7 cellular contexts compared by ENCODE assay signal in the genomic region with DNA sequence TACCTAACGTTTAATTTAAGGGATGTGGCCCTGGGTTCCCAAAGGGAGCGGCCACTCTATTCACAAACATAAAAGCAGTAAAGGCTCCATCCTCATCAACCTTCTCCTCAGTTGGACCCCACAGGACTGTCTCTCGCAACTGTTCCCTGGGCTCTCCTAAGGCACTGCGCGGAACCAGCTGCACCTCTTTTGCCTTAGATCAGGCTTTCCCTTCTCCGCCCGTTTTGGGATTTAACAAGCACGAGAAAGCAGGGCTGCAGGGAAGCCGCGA. TPM values are rescaled to one million over a fixed set of nuclear protein-coding genes. Genes with fewer than 3 reads are reported as not detected.
DNase-seq lines count a peak whose midpoint lies in the region; ATAC-seq, FAIRE-seq and TF ChIP-seq lines count a peak whose summit lies in the region.

No MANE protein-coding gene starts in this region.

- ATAC-seq in Panc1, result peak; percentile 14; the same call in 1 of the 2 replicates

- no peaks in the 10 kb centered on the region for H3K27me3 ChIP-seq in Panc1 (ENCODE audit: control insufficient read depth, insufficient read depth, low read length)
- no peaks in the 10 kb centered on the region for H3K27me3 ChIP-seq in neutrophil

- DNase-seq in H54 (ENCODE audit: insufficient read length, low spot score) (no peak), Panc1 (ENCODE audit: low read depth, low spot score) (no peak), epithelial cell of esophagus (ENCODE audit: low read depth) (peak; percentile 39), T1000 (lab: John Stamatoyannopoulos, UW) (no peak), H4 (ENCODE audit: low spot score) (no peak)
- no peak for DNase-seq in activated effector memory CD4-positive, alpha-beta T cell treated with anti-CD3 and anti-CD28 coated beads, Interleukin-2, amount 50 U/mL, for 16 hours

- H3K27ac ChIP-seq in Panc1 (ENCODE audit: low read length) (peak overlapping the region; percentile 92), neutrophil (peak overlapping the region; percentile 78)

- H3K4me3 ChIP-seq in Panc1 (ENCODE audit: low read depth in 2 of 2, low read length in 2 of 2) (peak overlapping the region; percentile 96 to 99), epithelial cell of esophagus (ENCODE audit: low read length) (peak overlapping the region; percentile 99), neutrophil (ENCODE audit: low read depth in 1 of 2, low read length in 1 of 2) (peak overlapping the region; percentile 94 to 97)

- no peak for FAIRE-seq in H54 (lab: Jason Lieb, UNC)

- H3K9me3 ChIP-seq in Panc1 (ENCODE audit: control insufficient read depth, insufficient read depth, low read depth, low read length) (no peaks in the 10 kb centered on the region), neutrophil (no peaks in the 10 kb centered on the region)

- H3K4me1 ChIP-seq in Panc1 (ENCODE audit: control insufficient read depth, insufficient read depth, low read length), result peaks cover 14% of the 10 kb centered on the region
- peaks cover 18% of the 10 kb centered on the region in 2 experiments for H3K4me1 ChIP-seq in neutrophil (ENCODE audit: control insufficient read depth in 1 of 2, insufficient read depth in 1 of 2, low read depth in 1 of 2, low read length in 1 of 2)

- intact Hi-C loops in Panc1 (cut with micrococcal nuclease; ENCODE audit: unreplicated experiment), result no loop called here

- TSS peak; percentile 81 for BruUV-seq in Panc1 (replicated peaks; lab: Mats Ljungman, UMichigan)

- no peak for TF ChIP-seq CTCF in Panc1 (IDR thresholded peaks at IDR 0.05)
- no peak for TF ChIP-seq CTCF in epithelial cell of esophagus (IDR thresholded peaks at IDR 0.05; ENCODE audit: insufficient read depth, low read depth, low read length, missing control alignments)
- no peak for TF ChIP-seq CTCF in neutrophil (IDR thresholded peaks at IDR 0.05)

- in situ Hi-C loops in Panc1 (cut with HindIII; ENCODE audit: low pct_unique_long_range_greater_than_20kb, low sequenced_read_pairs), result no loop called here

- CTCF ChIA-PET in Panc1 (lab: Charles Lee), result no interaction called here

- TF ChIP-seq POLR2A in H54 (IDR thresholded peaks at IDR 0.05; ENCODE audit: low read depth, low read length), result 0 out of 2 replicates have a peak, but pooled peaks have one; percentile 23

- H3K36me3 ChIP-seq in Panc1 (ENCODE audit: control insufficient read depth, insufficient read depth, low read length), result peaks cover 4% of the 10 kb centered on the region
- no peaks in the 10 kb centered on the region for H3K36me3 ChIP-seq in neutrophil

- POLR2A ChIA-PET in Panc1 (lab: Charles Lee), result interaction anchor here (0.9 kb wide), 1 partner anchor 14 kb away, joined by 3 read pairs; no protein-coding TSS in a partner anchor

RNA-seq across cellular contexts. Expression of a gene that starts 0.7 kb away (rescaled TPM):
- 79.5 TPM for total RNA-seq in Panc1 (2021; ENCODE audit: unreplicated experiment)
- polyA plus RNA-seq in Panc1 (2012; ENCODE audit: insufficient read length), result 66.5 TPM
- total RNA-seq in H4 (2014; rRNA removed; shearing (Covaris generic)), result 28.8 and 29.1 TPM in 2 replicates

RNA-seq across cellular contexts. Expression of a gene that starts 38.1 kb away (rescaled TPM):
- total RNA-seq in Panc1 (2021; ENCODE audit: unreplicated experiment), result not detected
- polyA plus RNA-seq in Panc1 (2012; ENCODE audit: insufficient read length), result not detected
- not detected in 2 replicates for total RNA-seq in H4 (2014; rRNA removed; shearing (Covaris generic))

RNA-seq across cellular contexts. Expression of a gene that starts 56.1 kb away (rescaled TPM):
- total RNA-seq in Panc1 (2021; ENCODE audit: unreplicated experiment), result 87.0 TPM
- polyA plus RNA-seq in Panc1 (2012; ENCODE audit: insufficient read length), result 35.9 TPM
- 9.7 and 13.6 TPM in 2 replicates for total RNA-seq in H4 (2014; rRNA removed; shearing (Covaris generic))
